1 cellular context compared by ENCODE assay signal in the genomic region with DNA sequence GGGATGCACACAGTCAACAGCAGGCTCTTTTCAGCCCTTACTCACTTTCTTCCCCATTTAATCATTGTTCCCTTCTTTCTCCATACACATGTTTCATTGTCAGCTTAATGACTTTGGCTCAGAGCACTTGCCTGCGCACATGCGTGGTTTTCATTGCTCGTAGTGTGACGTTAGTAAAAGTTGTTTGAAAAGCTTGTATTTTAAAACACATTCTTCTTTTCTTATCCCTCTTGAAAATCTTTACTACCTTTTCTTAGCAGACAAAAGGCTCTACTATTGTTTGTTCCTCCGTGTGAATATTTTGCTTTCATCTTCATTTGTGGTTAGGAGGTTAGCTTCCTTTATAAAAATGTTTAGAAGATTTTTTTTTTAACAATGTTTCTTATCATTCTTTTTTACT.
TF ChIP-seq lines count a peak whose summit lies in the region.

No MANE protein-coding gene starts in this region.

TF ChIP-seq in GM23338, 12 proteins besides CTCF, POLR2A, EP300 and RAD21:
- no peak for TF ChIP-seq ZNF331 (CRISPR knock-in tag; IDR thresholded peaks at IDR 0.05; ENCODE audit: low read depth)
- TF ChIP-seq EZH2 (IDR thresholded peaks at IDR 0.05; ENCODE audit: low read depth, unreplicated experiment), result no peak
- TF ChIP-seq, protein P1, sequence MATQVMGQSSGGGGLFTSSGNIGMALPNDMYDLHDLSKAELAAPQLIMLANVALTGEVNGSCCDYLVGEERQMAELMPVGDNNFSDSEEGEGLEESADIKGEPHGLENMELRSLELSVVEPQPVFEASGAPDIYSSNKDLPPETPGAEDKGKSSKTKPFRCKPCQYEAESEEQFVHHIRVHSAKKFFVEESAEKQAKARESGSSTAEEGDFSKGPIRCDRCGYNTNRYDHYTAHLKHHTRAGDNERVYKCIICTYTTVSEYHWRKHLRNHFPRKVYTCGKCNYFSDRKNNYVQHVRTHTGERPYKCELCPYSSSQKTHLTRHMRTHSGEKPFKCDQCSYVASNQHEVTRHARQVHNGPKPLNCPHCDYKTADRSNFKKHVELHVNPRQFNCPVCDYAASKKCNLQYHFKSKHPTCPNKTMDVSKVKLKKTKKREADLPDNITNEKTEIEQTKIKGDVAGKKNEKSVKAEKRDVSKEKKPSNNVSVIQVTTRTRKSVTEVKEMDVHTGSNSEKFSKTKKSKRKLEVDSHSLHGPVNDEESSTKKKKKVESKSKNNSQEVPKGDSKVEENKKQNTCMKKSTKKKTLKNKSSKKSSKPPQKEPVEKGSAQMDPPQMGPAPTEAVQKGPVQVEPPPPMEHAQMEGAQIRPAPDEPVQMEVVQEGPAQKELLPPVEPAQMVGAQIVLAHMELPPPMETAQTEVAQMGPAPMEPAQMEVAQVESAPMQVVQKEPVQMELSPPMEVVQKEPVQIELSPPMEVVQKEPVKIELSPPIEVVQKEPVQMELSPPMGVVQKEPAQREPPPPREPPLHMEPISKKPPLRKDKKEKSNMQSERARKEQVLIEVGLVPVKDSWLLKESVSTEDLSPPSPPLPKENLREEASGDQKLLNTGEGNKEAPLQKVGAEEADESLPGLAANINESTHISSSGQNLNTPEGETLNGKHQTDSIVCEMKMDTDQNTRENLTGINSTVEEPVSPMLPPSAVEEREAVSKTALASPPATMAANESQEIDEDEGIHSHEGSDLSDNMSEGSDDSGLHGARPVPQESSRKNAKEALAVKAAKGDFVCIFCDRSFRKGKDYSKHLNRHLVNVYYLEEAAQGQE (IDR thresholded peaks at IDR 0.05; ENCODE audit: unreplicated experiment), result no peak
- TF ChIP-seq NANOG (IDR thresholded peaks at IDR 0.05; ENCODE audit: borderline replicate concordance), result no peak
- no peak for TF ChIP-seq ZNF114 (CRISPR knock-in tag; IDR thresholded peaks at IDR 0.05)
- TF ChIP-seq CREB1 (CRISPR knock-in tag; IDR thresholded peaks at IDR 0.05; ENCODE audit: low read depth), result no peak
- TF ChIP-seq, protein P2, sequence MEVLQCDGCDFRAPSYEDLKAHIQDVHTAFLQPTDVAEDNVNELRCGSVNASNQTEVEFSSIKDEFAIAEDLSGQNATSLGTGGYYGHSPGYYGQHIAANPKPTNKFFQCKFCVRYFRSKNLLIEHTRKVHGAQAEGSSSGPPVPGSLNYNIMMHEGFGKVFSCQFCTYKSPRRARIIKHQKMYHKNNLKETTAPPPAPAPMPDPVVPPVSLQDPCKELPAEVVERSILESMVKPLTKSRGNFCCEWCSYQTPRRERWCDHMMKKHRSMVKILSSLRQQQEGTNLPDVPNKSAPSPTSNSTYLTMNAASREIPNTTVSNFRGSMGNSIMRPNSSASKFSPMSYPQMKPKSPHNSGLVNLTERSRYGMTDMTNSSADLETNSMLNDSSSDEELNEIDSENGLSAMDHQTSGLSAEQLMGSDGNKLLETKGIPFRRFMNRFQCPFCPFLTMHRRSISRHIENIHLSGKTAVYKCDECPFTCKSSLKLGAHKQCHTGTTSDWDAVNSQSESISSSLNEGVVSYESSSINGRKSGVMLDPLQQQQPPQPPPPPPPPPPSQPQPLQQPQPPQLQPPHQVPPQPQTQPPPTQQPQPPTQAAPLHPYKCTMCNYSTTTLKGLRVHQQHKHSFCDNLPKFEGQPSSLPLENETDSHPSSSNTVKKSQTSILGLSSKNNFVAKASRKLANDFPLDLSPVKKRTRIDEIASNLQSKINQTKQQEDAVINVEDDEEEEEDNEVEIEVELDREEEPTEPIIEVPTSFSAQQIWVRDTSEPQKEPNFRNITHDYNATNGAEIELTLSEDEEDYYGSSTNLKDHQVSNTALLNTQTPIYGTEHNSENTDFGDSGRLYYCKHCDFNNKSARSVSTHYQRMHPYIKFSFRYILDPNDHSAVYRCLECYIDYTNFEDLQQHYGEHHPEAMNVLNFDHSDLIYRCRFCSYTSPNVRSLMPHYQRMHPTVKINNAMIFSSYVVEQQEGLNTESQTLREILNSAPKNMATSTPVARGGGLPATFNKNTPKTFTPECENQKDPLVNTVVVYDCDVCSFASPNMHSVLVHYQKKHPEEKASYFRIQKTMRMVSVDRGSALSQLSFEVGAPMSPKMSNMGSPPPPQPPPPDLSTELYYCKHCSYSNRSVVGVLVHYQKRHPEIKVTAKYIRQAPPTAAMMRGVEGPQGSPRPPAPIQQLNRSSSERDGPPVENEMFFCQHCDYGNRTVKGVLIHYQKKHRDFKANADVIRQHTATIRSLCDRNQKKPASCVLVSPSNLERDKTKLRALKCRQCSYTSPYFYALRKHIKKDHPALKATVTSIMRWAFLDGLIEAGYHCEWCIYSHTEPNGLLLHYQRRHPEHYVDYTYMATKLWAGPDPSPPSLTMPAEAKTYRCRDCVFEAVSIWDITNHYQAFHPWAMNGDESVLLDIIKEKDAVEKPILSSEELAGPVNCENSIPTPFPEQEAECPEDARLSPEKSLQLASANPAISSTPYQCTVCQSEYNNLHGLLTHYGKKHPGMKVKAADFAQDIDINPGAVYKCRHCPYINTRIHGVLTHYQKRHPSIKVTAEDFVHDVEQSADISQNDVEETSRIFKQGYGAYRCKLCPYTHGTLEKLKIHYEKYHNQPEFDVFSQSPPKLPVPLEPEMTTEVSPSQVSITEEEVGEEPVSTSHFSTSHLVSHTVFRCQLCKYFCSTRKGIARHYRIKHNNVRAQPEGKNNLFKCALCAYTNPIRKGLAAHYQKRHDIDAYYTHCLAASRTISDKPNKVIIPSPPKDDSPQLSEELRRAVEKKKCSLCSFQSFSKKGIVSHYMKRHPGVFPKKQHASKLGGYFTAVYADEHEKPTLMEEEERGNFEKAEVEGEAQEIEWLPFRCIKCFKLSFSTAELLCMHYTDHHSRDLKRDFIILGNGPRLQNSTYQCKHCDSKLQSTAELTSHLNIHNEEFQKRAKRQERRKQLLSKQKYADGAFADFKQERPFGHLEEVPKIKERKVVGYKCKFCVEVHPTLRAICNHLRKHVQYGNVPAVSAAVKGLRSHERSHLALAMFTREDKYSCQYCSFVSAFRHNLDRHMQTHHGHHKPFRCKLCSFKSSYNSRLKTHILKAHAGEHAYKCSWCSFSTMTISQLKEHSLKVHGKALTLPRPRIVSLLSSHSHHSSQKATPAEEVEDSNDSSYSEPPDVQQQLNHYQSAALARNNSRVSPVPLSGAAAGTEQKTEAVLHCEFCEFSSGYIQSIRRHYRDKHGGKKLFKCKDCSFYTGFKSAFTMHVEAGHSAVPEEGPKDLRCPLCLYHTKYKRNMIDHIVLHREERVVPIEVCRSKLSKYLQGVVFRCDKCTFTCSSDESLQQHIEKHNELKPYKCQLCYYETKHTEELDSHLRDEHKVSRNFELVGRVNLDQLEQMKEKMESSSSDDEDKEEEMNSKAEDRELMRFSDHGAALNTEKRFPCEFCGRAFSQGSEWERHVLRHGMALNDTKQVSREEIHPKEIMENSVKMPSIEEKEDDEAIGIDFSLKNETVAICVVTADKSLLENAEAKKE (CRISPR knock-in tag; IDR thresholded peaks at IDR 0.05), result no peak
- TF ChIP-seq POLR2AphosphoS5 (IDR thresholded peaks at IDR 0.05; ENCODE audit: low read depth), result no peak
- TF ChIP-seq, protein P3, sequence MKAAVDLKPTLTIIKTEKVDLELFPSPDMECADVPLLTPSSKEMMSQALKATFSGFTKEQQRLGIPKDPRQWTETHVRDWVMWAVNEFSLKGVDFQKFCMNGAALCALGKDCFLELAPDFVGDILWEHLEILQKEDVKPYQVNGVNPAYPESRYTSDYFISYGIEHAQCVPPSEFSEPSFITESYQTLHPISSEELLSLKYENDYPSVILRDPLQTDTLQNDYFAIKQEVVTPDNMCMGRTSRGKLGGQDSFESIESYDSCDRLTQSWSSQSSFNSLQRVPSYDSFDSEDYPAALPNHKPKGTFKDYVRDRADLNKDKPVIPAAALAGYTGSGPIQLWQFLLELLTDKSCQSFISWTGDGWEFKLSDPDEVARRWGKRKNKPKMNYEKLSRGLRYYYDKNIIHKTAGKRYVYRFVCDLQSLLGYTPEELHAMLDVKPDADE (IDR thresholded peaks at IDR 0.05), result no peak
- TF ChIP-seq JUNB (IDR thresholded peaks at IDR 0.05; ENCODE audit: unreplicated experiment), result no peak
- TF ChIP-seq STAT1 (IDR thresholded peaks at IDR 0.05; ENCODE audit: unreplicated experiment), result no peak
- no peak for TF ChIP-seq EZH2phosphoT487 (IDR thresholded peaks at IDR 0.05; ENCODE audit: unreplicated experiment)
